8 cellular contexts compared by ENCODE assay signal in the genomic region with DNA sequence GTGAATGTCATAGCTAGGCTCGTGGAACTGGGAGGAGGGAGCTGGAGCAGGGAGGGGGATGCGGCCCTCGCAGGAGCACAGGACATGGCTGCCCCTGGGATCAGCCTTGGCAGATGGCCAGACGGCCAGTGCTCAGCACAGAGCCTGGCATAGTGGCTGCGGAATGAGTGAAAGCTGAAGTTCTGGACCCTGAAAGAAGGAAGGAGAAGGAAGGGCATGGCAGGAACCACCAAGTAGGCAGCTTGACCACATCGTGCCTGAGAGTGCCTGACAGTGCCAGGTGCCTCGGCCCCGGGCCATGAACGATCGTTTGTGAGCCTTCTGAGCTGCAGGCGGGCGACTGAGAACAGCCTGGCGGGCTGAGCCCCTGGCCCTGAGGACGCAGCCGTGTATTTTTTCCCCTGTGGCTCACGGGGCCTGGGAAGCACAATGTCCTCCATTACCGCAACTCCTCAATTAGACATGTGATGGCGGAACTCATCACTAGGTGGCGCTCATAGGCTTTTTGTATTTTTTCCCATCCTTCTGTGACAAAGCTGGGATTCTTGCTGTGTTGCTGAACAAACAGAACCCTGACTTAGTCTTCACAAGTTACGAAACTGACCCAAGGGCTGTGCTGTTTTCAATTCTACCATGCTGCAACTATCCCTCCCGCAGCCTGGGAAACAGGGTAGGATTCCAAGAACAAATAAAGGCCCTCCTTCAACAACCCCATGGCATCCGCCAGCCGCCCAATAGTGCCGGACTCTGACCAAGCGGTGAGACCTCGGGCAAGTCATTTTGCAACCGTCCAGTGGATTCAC. TPM values are rescaled to one million over a fixed set of nuclear protein-coding genes. Genes with fewer than 3 reads are reported as not detected.
DNase-seq lines count a peak whose midpoint lies in the region; ATAC-seq, FAIRE-seq and TF ChIP-seq lines count a peak whose summit lies in the region.

No MANE protein-coding gene starts in this region.

- peak; percentile 92 for FAIRE-seq in H1 (lab: Jason Lieb, UNC)

- H4K91ac ChIP-seq in H1 (replicated peaks; ENCODE audit: insufficient read length, low read length) = peak overlapping the region; percentile 67

- no peaks in the 10 kb centered on the region for H3K79me2 ChIP-seq in H1 (ENCODE audit: control insufficient read depth in 1 of 2, insufficient read depth in 2 of 2, low read length in 2 of 2)

- TF ChIP-seq POLR2A in H1 (IDR thresholded peaks at IDR 0.05; ENCODE audit: control extremely low read depth in 1 of 2, low read depth in 2 of 2, low read length in 2 of 2) = peak in 1 of 2 experiments; percentile 40; a peak in 1 of 3 replicates

- POLR2A ChIA-PET in H1 (lab: Charles Lee; ENCODE audit: partially characterized antibody) = interaction anchor here (0.9 to 1.9 kb wide), 4 partner anchors 11 to 71 kb away, joined by 3 to 13 read pairs (median 6); no protein-coding TSS in a partner anchor

- H2AFZ ChIP-seq in H1 (ENCODE audit: low read length) = peak overlapping the region; percentile 95

- peak; percentile 77 for DNase-seq in D341Med (ENCODE audit: low spot score)
- DNase-seq in NCI-H460 (ENCODE audit: extremely low read depth, low read depth) = peak; percentile 79
- peak; percentile 71 to 75 for DNase-seq in activated CD4-positive, alpha-beta T cell treated with anti-CD3 and anti-CD28 coated beads, Interleukin-2, amount 50 U/mL, for 48 hours
- peak; percentile 50 to 93 for DNase-seq in H1 (ENCODE audit: low read depth in 1 of 2, low spot score in 2 of 2)
- peak; percentile 96 for DNase-seq in medulla oblongata (ENCODE audit: extremely low spot score)
- DNase-seq in stimulated activated CD8-positive, alpha-beta memory T cell treated with anti-CD3 and anti-CD28 coated beads, Interleukin-12 subunit alpha, Interleukin-12 subunit beta, amount 100 ng/mL, for 1 hour (ENCODE audit: low read depth) = peak; percentile 12

- H3K79me1 ChIP-seq in H1 (ENCODE audit: low read depth, low read length) = no peaks in the 10 kb centered on the region

- H3K18ac ChIP-seq in H1 (ENCODE audit: extremely low read depth, low read length) = peak overlapping the region; percentile 97

- H4K20me1 ChIP-seq in H1 (replicated peaks in 1 of 2; ENCODE audit: control insufficient read depth in 1 of 2, insufficient read depth in 2 of 2, low read length in 2 of 2) = no peaks in the 10 kb centered on the region

- H3K4ac ChIP-seq in H1 (replicated peaks; ENCODE audit: insufficient read length, low read depth, low read length) = peak overlapping the region; percentile 30

- H3K4me2 ChIP-seq in H1 (ENCODE audit: insufficient read depth in 1 of 2, low read depth in 2 of 2, low read length in 2 of 2) = peak overlapping the region; percentile 24 to 41

- H3K56ac ChIP-seq in H1 (replicated peaks; ENCODE audit: insufficient read length, low read depth, low read length) = no peak overlapping the region

- ATAC-seq in HG02870 (IDR thresholded peaks at IDR 0.05; ENCODE audit: unreplicated experiment) (peak; percentile 53), HG03025 (IDR thresholded peaks at IDR 0.05; ENCODE audit: low FRiP score, unreplicated experiment) (no peak)

- H2BK15ac ChIP-seq in H1 (ENCODE audit: low read length) = peak overlapping the region; percentile 93

- no peak overlapping the region for H3K27ac ChIP-seq in H1 (ENCODE audit: low read depth, low read length)

- H3K23me2 ChIP-seq in H1 (ENCODE audit: low read depth, low read length) = no peaks in the 10 kb centered on the region

- H3K14ac ChIP-seq in H1 (ENCODE audit: insufficient read length) = no peak overlapping the region

- peak overlapping the region; percentile 98 for H4K8ac ChIP-seq in H1 (ENCODE audit: extremely low read depth, insufficient read depth, low read length)

- no peaks in the 10 kb centered on the region for H3K36me3 ChIP-seq in H1 (ENCODE audit: control insufficient read depth in 2 of 4, insufficient read depth in 4 of 4, low read length in 3 of 4)

- peak; percentile 86 to 87 for TF ChIP-seq RAD21 in H1 (IDR thresholded peaks at IDR 0.05 in 1 of 2, conservative IDR thresholded peaks at IDR 0.05 in 1 of 2; ENCODE audit: low read depth in 2 of 2, low read length in 2 of 2)

- H3K4me1 ChIP-seq in H1 (replicated peaks in 1 of 4; ENCODE audit: control insufficient read depth in 3 of 4, insufficient read depth in 4 of 4, low read length in 3 of 4) = peaks cover 4 to 7% (median 6%) of the 10 kb centered on the region in 4 experiments

- peak overlapping the region; percentile 75; the same call in 1 of the 2 replicates for H2BK12ac ChIP-seq in H1 (ENCODE audit: low read depth, low read length)

- peak overlapping the region in 1 of 4 experiments; percentile 12; a peak in 1 of 7 replicates for H3K9ac ChIP-seq in H1 (replicated peaks in 1 of 4; ENCODE audit: extremely low read depth in 1 of 4, low read depth in 3 of 4, low read length in 3 of 4)

- peak; percentile 31 to 84 (median 80) for TF ChIP-seq CTCF in H1 (IDR thresholded peaks at IDR 0.05; ENCODE audit: control extremely low read depth in 1 of 3, insufficient read depth in 1 of 3, low read depth in 1 of 3, low read length in 3 of 3)

- no peak overlapping the region for H2AK5ac ChIP-seq in H1 (ENCODE audit: low read depth, low read length)

- H3K27me3 ChIP-seq in H1 (replicated peaks in 1 of 4; ENCODE audit: control insufficient read depth in 3 of 4, extremely low read depth in 1 of 4, insufficient read depth in 3 of 4, low read length in 3 of 4) = no peaks in the 10 kb centered on the region

- peak overlapping the region in 2 of 4 experiments; percentile 10 to 26; a peak in 3 of 8 replicates for H3K4me3 ChIP-seq in H1 (ENCODE audit: extremely low read depth in 1 of 4, insufficient read depth in 2 of 4, low read depth in 3 of 4, low read length in 4 of 4)

- peak overlapping the region; percentile 27 for H4K5ac ChIP-seq in H1 (ENCODE audit: insufficient read length, low read depth, low read length)

- H2BK20ac ChIP-seq in H1 (ENCODE audit: low read length) = peak overlapping the region; percentile 88; the same call in 1 of the 2 replicates

- H3K23ac ChIP-seq in H1 (ENCODE audit: insufficient read length) = no peak overlapping the region

- peaks cover 2 to 4% of the 10 kb centered on the region in 2 experiments; a peak in 3 of 4 replicates for H3K9me3 ChIP-seq in H1 (ENCODE audit: insufficient read depth in 2 of 2, low read depth in 1 of 2, low read length in 1 of 2)

- peak overlapping the region; percentile 81 for H2BK120ac ChIP-seq in H1 (replicated peaks; ENCODE audit: low read depth, low read length)

- peak overlapping the region; percentile 57; the same call in 1 of the 2 replicates for H2BK5ac ChIP-seq in H1 (ENCODE audit: low read depth, low read length)

- TF ChIP-seq EP300 in H1 (IDR thresholded peaks at IDR 0.05; ENCODE audit: borderline replicate concordance in 1 of 2, low read depth in 2 of 2, low read length in 2 of 2) = no peak

- CTCF ChIA-PET in H1 (lab: Charles Lee; ENCODE audit: partially characterized antibody) = interaction anchor here (0.5 to 17.5 kb wide), 34 partner anchors 9 to 117 kb away, joined by 3 to 511 read pairs (median 5); a partner anchor contains a TSS

- 44% methylated on average over 27 of the region's 27 CpGs; no CpG with 5 or more reads in 1 of the 2 experiments for WGBS in H1 (ENCODE audit: extremely low coverage in 1 of 2, insufficient coverage in 1 of 2, insufficient read length in 1 of 2, insufficient replicate concordance in 2 of 2, low coverage in 1 of 2, low lambda C conversion rate in 2 of 2, missing lambda C conversion rate in 1 of 2), 2 experiments

TF ChIP-seq in H1, 55 proteins besides CTCF, POLR2A, EP300 and RAD21 (continues in another document):
- TF ChIP-seq, protein P1, sequence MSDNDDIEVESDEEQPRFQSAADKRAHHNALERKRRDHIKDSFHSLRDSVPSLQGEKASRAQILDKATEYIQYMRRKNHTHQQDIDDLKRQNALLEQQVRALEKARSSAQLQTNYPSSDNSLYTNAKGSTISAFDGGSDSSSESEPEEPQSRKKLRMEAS (IDR thresholded peaks at IDR 0.05) = peak; percentile 3; the same call in 1 of the 2 replicates
- no peak for TF ChIP-seq HDAC2 (IDR thresholded peaks at IDR 0.05; ENCODE audit: borderline replicate concordance in 1 of 2, low read depth in 2 of 2, low read length in 2 of 2)
- TF ChIP-seq KDM1A (IDR thresholded peaks at IDR 0.05; ENCODE audit: borderline replicate concordance, low read length) = no peak
- TF ChIP-seq YY1 (IDR thresholded peaks at IDR 0.05; ENCODE audit: low read depth, low read length) = peak; percentile 85; the same call in 1 of the 2 replicates
- no peak for TF ChIP-seq MAFK (IDR thresholded peaks at IDR 0.05; ENCODE audit: low read depth, low read length)
- TF ChIP-seq TBP (IDR thresholded peaks at IDR 0.05; ENCODE audit: low read depth, low read length) = peak; percentile 25; the same call in 1 of the 2 replicates
- peak; percentile 32 for TF ChIP-seq ASH2L (IDR thresholded peaks at IDR 0.05; ENCODE audit: low read length)
- TF ChIP-seq BRCA1 (IDR thresholded peaks at IDR 0.05; ENCODE audit: low read depth, low read length) = no peak
- peak; percentile 73 for TF ChIP-seq TAF1 (IDR thresholded peaks at IDR 0.05; ENCODE audit: low read depth, low read length)

RNA-seq across cellular contexts. Expression of a gene that starts 29.9 kb away (rescaled TPM):
- not detected in 2 replicates for total RNA-seq in NCI-H460 (2014; rRNA removed; shearing (Covaris generic))
- not detected in 2 replicates for polyA plus RNA-seq in NCI-H460 (2014; cell fraction: nucleus; rRNA removed)
- total RNA-seq in H1 (2021; fragmentation: NEBNext Ultra II Directional; extraction: Animal tissue kit (Norgen Biotek cat#: 25700)) = 0.50 and 0.54 TPM in 2 replicates
- polyA plus RNA-seq in H1 (2011; rRNA removed) = 1.4 and 2.0 TPM in 2 replicates
- 0.88 TPM for polyA plus RNA-seq in H1 (2011; cell fraction: cytosol; rRNA removed)
- polyA plus RNA-seq in H1 (2011; cell fraction: nucleus; rRNA removed) = 1.2 TPM
- 0.25 to 0.92 TPM (median 0.80 TPM) in 3 of 4 replicates, not detected in the other for polyA plus RNA-seq in H1 (2012, experiment 1 of 2)
- 1.0 TPM for polyA plus RNA-seq in H1 (2012, experiment 2 of 2)
- 1.4 TPM for polyA plus RNA-seq in H1 (2013, experiment 1 of 2)
- polyA plus RNA-seq in H1 (2013, experiment 2 of 2) = 0.94 TPM
- polyA minus RNA-seq in H1 (2011; rRNA and poly(A)+ RNA removed) = 0.35 TPM in 1 of 2 replicates, not detected in the other
- polyA minus RNA-seq in H1 (2011; cell fraction: cytosol; rRNA and poly(A)+ RNA removed) = not detected
- not detected for polyA minus RNA-seq in H1 (2011; cell fraction: nucleus; rRNA and poly(A)+ RNA removed)

RNA-seq across cellular contexts. Expression of a gene that starts 48.2 kb away (rescaled TPM):
- total RNA-seq in NCI-H460 (2014; rRNA removed; shearing (Covaris generic)) = not detected in 2 replicates
- not detected in 2 replicates for polyA plus RNA-seq in NCI-H460 (2014; cell fraction: nucleus; rRNA removed)
- 0.40 and 0.43 TPM in 2 replicates for total RNA-seq in H1 (2021; fragmentation: NEBNext Ultra II Directional; extraction: Animal tissue kit (Norgen Biotek cat#: 25700))
- polyA plus RNA-seq in H1 (2011; rRNA removed) = 0.52 and 0.68 TPM in 2 replicates
- 0.67 TPM for polyA plus RNA-seq in H1 (2011; cell fraction: cytosol; rRNA removed)
- polyA plus RNA-seq in H1 (2011; cell fraction: nucleus; rRNA removed) = 1.0 TPM
- polyA plus RNA-seq in H1 (2012, experiment 1 of 2) = 0.37 to 0.74 TPM (median 0.55 TPM) in 4 replicates
- 0.50 TPM for polyA plus RNA-seq in H1 (2012, experiment 2 of 2)
- polyA plus RNA-seq in H1 (2013, experiment 1 of 2) = 0.26 TPM
- polyA plus RNA-seq in H1 (2013, experiment 2 of 2) = 0.26 TPM
- 0.39 and 0.54 TPM in 2 replicates for polyA minus RNA-seq in H1 (2011; rRNA and poly(A)+ RNA removed)
- polyA minus RNA-seq in H1 (2011; cell fraction: cytosol; rRNA and poly(A)+ RNA removed) = not detected
- polyA minus RNA-seq in H1 (2011; cell fraction: nucleus; rRNA and poly(A)+ RNA removed) = 0.70 TPM

Comparison
In these comparisons a context has a peak if more than half of its experiments do, and no peak if none do; other contexts are left out.
1. DNase-seq: peak in every context shown above with its lines; median percentile 96 in medulla oblongata; 79 in NCI-H460; 77 in D341Med; 73 in activated CD4-positive, alpha-beta T cell treated with anti-CD3 and anti-CD28 coated beads, Interleukin-2, amount 50 U/mL, for 48 hours; 72 in H1; 12 in stimulated activated CD8-positive, alpha-beta memory T cell treated with anti-CD3 and anti-CD28 coated beads, Interleukin-12 subunit alpha, Interleukin-12 subunit beta, amount 100 ng/mL, for 1 hour.